Comparison of ENCODE assay signal across 37 cellular contexts in genomic region chr4:99161700-99162099, GRCh38. TPM values are rescaled to one million over a fixed set of nuclear protein-coding genes. Genes with fewer than 3 reads are reported as not detected.
DNase-seq lines count a peak whose midpoint lies in the region; TF ChIP-seq lines count a peak whose summit lies in the region.
"Had no signal": no experiment of that assay in that cellular context is flagged by ENCODE, and none has a peak within 500 bp of the region (broad histone marks: within the 10 kb centered on the region; RNA-seq: fewer than 3 reads in every experiment).

No MANE protein-coding gene starts in this region.

- peak; percentile 59 for DNase-seq in ELF-1 (ENCODE audit: low read depth, low spot score)
- peak; percentile 89 to 91 for DNase-seq in NCI-H526 (lab: John Stamatoyannopoulos, UW)
- peak; percentile 83 for DNase-seq in NCI-H526 treated with DMSO at 0.1 percent for 48 hours (lab: John Stamatoyannopoulos, UW)
- DNase-seq in islet precursor cell: peak; percentile 66
- no peak for DNase-seq in substantia nigra (lab: John Stamatoyannopoulos, UW)
- no peak for DNase-seq in kidney glomerular epithelial cell (lab: John Stamatoyannopoulos, UW)
- no peak for DNase-seq in A673 (ENCODE audit: low spot score)
- no peak for DNase-seq in foreskin fibroblast
- DNase-seq: 8988T; ACHN; AML-193; BE2C; C1 segment of cervical spinal cord; Caco-2; Calu3; CD4-positive, alpha-beta memory T cell; CD4-positive, alpha-beta T cell; CD4-positive, CD25-positive, alpha-beta regulatory T cell; CD8-positive, alpha-beta memory T cell; CD8-positive, alpha-beta T cell; COR-L47; DMS 273 treated with DMSO at 0.1 percent for 48 hours; DMS153; DMS53; DMS79; DMS79 treated with DMSO at 0.1 percent for 48 hours; DND-41; EL had no signal

- CTCF ChIA-PET in A673 (lab: Charles Lee): no interaction called here

- POLR2A ChIA-PET in A673 (lab: Charles Lee; ENCODE audit: low non-redundant PET): no interaction called here

- BruUV-seq in A673 (replicated peaks; lab: Mats Ljungman, UMichigan): no TSS peak

- no peak overlapping the region for H3K27ac ChIP-seq in substantia nigra (ENCODE audit: low read depth, low read length, poor library complexity, severe bottlenecking)
- no peak overlapping the region for H3K27ac ChIP-seq in A673 (ENCODE audit: low read depth, low read length, poor library complexity, severe bottlenecking)
- H3K27ac ChIP-seq: 22Rv1; A549; BLaER1; BLaER1 treated with 17β-estradiol and CSF1 and Interleukin-3, amounts not matched to agents 10 nM and 100 nM; C4-2B had no signal

- no peaks in the 10 kb centered on the region for H3K9me3 ChIP-seq in A673 (ENCODE audit: low read depth, low read length, poor library complexity, severe bottlenecking)
- H3K9me3 ChIP-seq: A549, BE2C, BLaER1, Caco-2 had no signal

- H3K36me3 ChIP-seq in A673 (ENCODE audit: insufficient read depth, low read length, poor library complexity, severe bottlenecking): no peaks in the 10 kb centered on the region
- H3K36me3 ChIP-seq: BE2C; BLaER1; BLaER1 treated with 17β-estradiol and CSF1 and Interleukin-3, amounts not matched to agents 10 nM and 100 nM had no signal

- TF ChIP-seq CTCF in A673 (conservative IDR thresholded peaks at IDR 0.05; ENCODE audit: low read depth, low read length) (no peak), foreskin fibroblast (IDR thresholded peaks at IDR 0.05; ENCODE audit: low read depth, low read length) (no peak)

- H3K27me3 ChIP-seq in A673 (replicated peaks; ENCODE audit: insufficient read depth, low read depth, low read length, poor library complexity): no peaks in the 10 kb centered on the region
- H3K27me3 ChIP-seq: BE2C; BLaER1; BLaER1 treated with 17β-estradiol and CSF1 and Interleukin-3, amounts not matched to agents 10 nM and 100 nM had no signal

- intact Hi-C loops in A673 (cut with micrococcal nuclease; ENCODE audit: unreplicated experiment): no loop called here

- H3K4me1 ChIP-seq in A673 (ENCODE audit: insufficient read depth, low read length, poor library complexity, severe bottlenecking): no peaks in the 10 kb centered on the region
- H3K4me1 ChIP-seq: A549; BE2C; BLaER1; BLaER1 treated with 17β-estradiol and CSF1 and Interleukin-3, amounts not matched to agents 10 nM and 100 nM had no signal

- H3K4me3 ChIP-seq in A673 (ENCODE audit: low read depth, low read length, poor library complexity, severe bottlenecking): no peak overlapping the region
- no peak overlapping the region for H3K4me3 ChIP-seq in foreskin fibroblast (ENCODE audit: low read depth in 1 of 2, low read length in 2 of 2)
- H3K4me3 ChIP-seq: A549; BLaER1; BLaER1 treated with 17β-estradiol and CSF1 and Interleukin-3, amounts not matched to agents 10 nM and 100 nM had no signal

RNA-seq across cellular contexts. Expression of gene ADH4, which starts 17.6 kb away (rescaled TPM):
- not detected in 2 replicates for total RNA-seq in A673 (2021)
- total RNA-seq: A172; B cell; Calu3; CD4-positive, alpha-beta memory T cell; CD4-positive, alpha-beta T cell; CD4-positive, CD25-positive, alpha-beta regulatory T cell; CD8-positive, alpha-beta memory T cell; CD8-positive, alpha-beta T cell; Daoy; G401 had no signal

RNA-seq across cellular contexts. Expression of gene ADH6, which starts 57.3 kb away (rescaled TPM):
- not detected in 2 replicates for total RNA-seq in A673 (2021)
- total RNA-seq: A172; B cell; CD4-positive, alpha-beta memory T cell; CD4-positive, alpha-beta T cell; CD4-positive, CD25-positive, alpha-beta regulatory T cell; CD8-positive, alpha-beta memory T cell; CD8-positive, alpha-beta T cell; Daoy; G401 had no signal

Comparison
In these comparisons a context has a peak if more than half of its experiments do, and no peak if none do; other contexts are left out.
1. DNase-seq: peak in ELF-1 (single experiment), NCI-H526 (2 of 2), NCI-H526 treated with DMSO at 0.1 percent for 48 hours (single experiment) and islet precursor cell (single experiment); none in substantia nigra (0 of 49), kidney glomerular epithelial cell (single experiment), A673 (single experiment) and foreskin fibroblast (0 of 2).